Comparison of ENCODE assay signal across 1 cellular context in the genomic region with DNA sequence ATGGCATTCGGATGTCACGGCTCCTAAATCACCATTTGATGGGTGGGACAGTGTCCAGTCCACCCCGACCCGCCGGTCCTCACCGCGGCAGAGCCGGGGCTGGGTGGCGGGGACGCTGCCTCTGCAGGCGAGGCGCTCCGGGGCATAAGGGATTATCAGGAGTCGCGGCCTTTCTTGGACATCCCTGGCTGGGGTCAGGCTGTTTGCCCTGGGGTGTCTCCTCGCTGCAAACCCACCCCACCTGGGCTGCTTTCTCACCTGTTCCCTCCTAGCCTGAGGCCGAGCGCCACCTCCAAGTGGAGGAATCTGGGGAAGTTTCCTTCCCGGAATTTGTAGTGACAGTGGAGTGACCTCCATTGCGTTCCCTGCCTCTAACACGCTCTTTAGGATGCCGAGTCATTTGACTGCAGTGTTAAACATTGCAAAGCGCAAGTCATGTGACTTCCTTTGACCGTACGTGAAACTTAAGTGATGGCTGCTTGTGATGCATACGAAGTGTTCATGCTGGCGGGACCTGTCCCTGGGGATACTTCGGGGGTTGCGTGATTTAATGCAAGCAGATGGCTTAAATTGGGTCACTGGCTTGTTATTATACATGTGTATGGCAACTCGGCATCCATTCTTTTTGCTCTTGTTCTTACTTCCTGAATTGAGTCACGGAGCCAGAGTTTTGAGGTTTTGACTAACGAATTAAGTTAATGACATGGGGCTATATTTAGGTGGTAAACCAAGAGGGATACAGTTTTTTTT.
TF ChIP-seq lines count a peak whose summit lies in the region.

No MANE protein-coding gene starts in this region.

TF ChIP-seq in K562, 482 proteins besides CTCF, POLR2A, EP300 and RAD21 (continued from another document and continues in another):
- TF ChIP-seq SMARCB1 (IDR thresholded peaks at IDR 0.05; ENCODE audit: insufficient read length, low read depth) (no peak), MAX (CRISPR knock-in tag; IDR thresholded peaks at IDR 0.05) (0 out of 2 replicates have a peak, but pooled peaks have one; percentile 33), ESRRA (IDR thresholded peaks at IDR 0.05; ENCODE audit: borderline replicate concordance, low read depth) (no peak; the same call in 1 of the 2 replicates), ZBTB12 (CRISPR knock-in tag; IDR thresholded peaks at IDR 0.05) (0 out of 2 replicates have a peak, but pooled peaks have one; percentile 36), POU5F1 (IDR thresholded peaks at IDR 0.05; ENCODE audit: borderline replicate concordance, low read depth, low read length, partially characterized antibody) (no peak), CTBP1 (IDR thresholded peaks at IDR 0.05; ENCODE audit: borderline replicate concordance) (peak; percentile 81; the same call in 1 of the 2 replicates), NRF1 (conservative IDR thresholded peaks at IDR 0.05 in 1 of 2, IDR thresholded peaks at IDR 0.05 in 1 of 2) (peak in 1 of 2 experiments; percentile 16; a peak in 1 of 4 replicates), NCOA4 (IDR thresholded peaks at IDR 0.05; ENCODE audit: partially characterized antibody) (no peak), BRD4 (IDR thresholded peaks at IDR 0.05) (0 out of 2 replicates have a peak, but pooled peaks have one; percentile 44), ZNF511 (CRISPR knock-in tag; IDR thresholded peaks at IDR 0.05) (peak; percentile 91), NELFE (IDR thresholded peaks at IDR 0.05; ENCODE audit: insufficient read depth, insufficient read length) (no peak), ZBED1 (IDR thresholded peaks at IDR 0.05) (no peak), HNRNPH1 (optimal IDR thresholded peaks at IDR 0.05; ENCODE audit: low read depth, low read length) (no peak), ZNF407 (IDR thresholded peaks at IDR 0.05; ENCODE audit: low read depth) (no peak), STAG1 (CRISPR knock-in tag; IDR thresholded peaks at IDR 0.05; ENCODE audit: borderline replicate concordance) (peak; percentile 33; the same call in 1 of the 2 replicates), ILF3 (IDR thresholded peaks at IDR 0.05; ENCODE audit: borderline replicate concordance) (no peak), POLR2AphosphoS5 (IDR thresholded peaks at IDR 0.05; ENCODE audit: control insufficient read depth, insufficient read depth, low read depth, low read length) (peak; percentile 81), FOXK2 (conservative IDR thresholded peaks at IDR 0.05 in 1 of 2, IDR thresholded peaks at IDR 0.05 in 1 of 2; ENCODE audit: low read depth in 2 of 2) (peak; percentile 66 to 81), FOXP1 (CRISPR knock-in tag; IDR thresholded peaks at IDR 0.05) (no peak), ZNF445 (CRISPR knock-in tag; IDR thresholded peaks at IDR 0.05; ENCODE audit: low read depth) (no peak), FOXJ2 (tag; IDR thresholded peaks at IDR 0.05) (no peak), ZNF24 (IDR thresholded peaks at IDR 0.05) (no peak), PBX2 (CRISPR knock-in tag; IDR thresholded peaks at IDR 0.05; ENCODE audit: low read depth) (no peak), PBX2 (tag; conservative IDR thresholded peaks at IDR 0.05; ENCODE audit: low read depth) (no peak), GTF2F1 (IDR thresholded peaks at IDR 0.05; ENCODE audit: low read depth, low read length) (no peak), KDM1A (IDR thresholded peaks at IDR 0.05) (peak in 1 of 2 experiments; percentile 35; a peak in 1 of 4 replicates), E2F4 (CRISPR knock-in tag; IDR thresholded peaks at IDR 0.05; ENCODE audit: low read depth) (no peak)
- TF ChIP-seq, protein P1, sequence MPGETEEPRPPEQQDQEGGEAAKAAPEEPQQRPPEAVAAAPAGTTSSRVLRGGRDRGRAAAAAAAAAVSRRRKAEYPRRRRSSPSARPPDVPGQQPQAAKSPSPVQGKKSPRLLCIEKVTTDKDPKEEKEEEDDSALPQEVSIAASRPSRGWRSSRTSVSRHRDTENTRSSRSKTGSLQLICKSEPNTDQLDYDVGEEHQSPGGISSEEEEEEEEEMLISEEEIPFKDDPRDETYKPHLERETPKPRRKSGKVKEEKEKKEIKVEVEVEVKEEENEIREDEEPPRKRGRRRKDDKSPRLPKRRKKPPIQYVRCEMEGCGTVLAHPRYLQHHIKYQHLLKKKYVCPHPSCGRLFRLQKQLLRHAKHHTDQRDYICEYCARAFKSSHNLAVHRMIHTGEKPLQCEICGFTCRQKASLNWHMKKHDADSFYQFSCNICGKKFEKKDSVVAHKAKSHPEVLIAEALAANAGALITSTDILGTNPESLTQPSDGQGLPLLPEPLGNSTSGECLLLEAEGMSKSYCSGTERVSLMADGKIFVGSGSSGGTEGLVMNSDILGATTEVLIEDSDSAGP (CRISPR knock-in tag; IDR thresholded peaks at IDR 0.05) = no peak
- TF ChIP-seq, protein P2, sequence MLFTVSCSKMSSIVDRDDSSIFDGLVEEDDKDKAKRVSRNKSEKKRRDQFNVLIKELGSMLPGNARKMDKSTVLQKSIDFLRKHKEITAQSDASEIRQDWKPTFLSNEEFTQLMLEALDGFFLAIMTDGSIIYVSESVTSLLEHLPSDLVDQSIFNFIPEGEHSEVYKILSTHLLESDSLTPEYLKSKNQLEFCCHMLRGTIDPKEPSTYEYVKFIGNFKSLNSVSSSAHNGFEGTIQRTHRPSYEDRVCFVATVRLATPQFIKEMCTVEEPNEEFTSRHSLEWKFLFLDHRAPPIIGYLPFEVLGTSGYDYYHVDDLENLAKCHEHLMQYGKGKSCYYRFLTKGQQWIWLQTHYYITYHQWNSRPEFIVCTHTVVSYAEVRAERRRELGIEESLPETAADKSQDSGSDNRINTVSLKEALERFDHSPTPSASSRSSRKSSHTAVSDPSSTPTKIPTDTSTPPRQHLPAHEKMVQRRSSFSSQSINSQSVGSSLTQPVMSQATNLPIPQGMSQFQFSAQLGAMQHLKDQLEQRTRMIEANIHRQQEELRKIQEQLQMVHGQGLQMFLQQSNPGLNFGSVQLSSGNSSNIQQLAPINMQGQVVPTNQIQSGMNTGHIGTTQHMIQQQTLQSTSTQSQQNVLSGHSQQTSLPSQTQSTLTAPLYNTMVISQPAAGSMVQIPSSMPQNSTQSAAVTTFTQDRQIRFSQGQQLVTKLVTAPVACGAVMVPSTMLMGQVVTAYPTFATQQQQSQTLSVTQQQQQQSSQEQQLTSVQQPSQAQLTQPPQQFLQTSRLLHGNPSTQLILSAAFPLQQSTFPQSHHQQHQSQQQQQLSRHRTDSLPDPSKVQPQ (CRISPR knock-in tag; IDR thresholded peaks at IDR 0.05; ENCODE audit: borderline replicate concordance) = no peak
- TF ChIP-seq, protein P3, sequence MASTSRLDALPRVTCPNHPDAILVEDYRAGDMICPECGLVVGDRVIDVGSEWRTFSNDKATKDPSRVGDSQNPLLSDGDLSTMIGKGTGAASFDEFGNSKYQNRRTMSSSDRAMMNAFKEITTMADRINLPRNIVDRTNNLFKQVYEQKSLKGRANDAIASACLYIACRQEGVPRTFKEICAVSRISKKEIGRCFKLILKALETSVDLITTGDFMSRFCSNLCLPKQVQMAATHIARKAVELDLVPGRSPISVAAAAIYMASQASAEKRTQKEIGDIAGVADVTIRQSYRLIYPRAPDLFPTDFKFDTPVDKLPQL (IDR thresholded peaks at IDR 0.05; ENCODE audit: extremely low read depth, insufficient read length) = no peak
